10 cellular contexts compared by ENCODE assay signal in the genomic region with DNA sequence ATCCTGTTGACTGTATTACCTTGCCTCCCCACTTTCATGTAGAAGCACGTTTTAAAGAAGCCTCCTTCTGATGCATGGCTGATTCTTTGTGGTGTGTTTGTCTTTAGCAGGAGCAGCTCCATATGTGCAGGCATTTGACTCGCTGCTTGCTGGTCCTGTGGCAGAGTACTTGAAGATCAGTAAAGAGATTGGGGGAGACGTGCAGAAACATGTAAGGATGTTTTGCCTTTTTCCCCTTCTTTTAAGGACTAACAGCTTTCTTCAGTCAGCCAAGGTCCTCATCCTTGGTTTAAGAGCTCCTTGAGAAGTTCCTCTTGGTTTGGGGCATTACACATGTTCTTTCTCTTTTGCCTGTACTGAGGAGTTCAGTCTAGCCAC. TPM values are rescaled to one million over a fixed set of nuclear protein-coding genes. Genes with fewer than 3 reads are reported as not detected.
DNase-seq lines count a peak whose midpoint lies in the region; ATAC-seq and TF ChIP-seq lines count a peak whose summit lies in the region.
"Had no signal": no experiment of that assay in that cellular context is flagged by ENCODE, and none has a peak within 500 bp of the region (broad histone marks: within the 10 kb centered on the region; RNA-seq: fewer than 3 reads in every experiment).

No MANE protein-coding gene starts in this region.

- TF ChIP-seq CTCF in type B pancreatic cell (conservative IDR thresholded peaks at IDR 0.05), result no peak

- POLR2A ChIA-PET in activated naive CD8-positive, alpha-beta T cell treated with anti-CD3 and anti-CD28 coated beads, Interleukin-2, amount 10 ng/mL, durations not matched to agents 7 days and 5 days (lab: Charles Lee), result interaction anchor here (1.0 to 7.4 kb wide), 3 partner anchors 11 to 19 kb away, joined by 3 to 53 read pairs (median 25); a partner anchor contains a TSS

- DNase-seq in CD1c-positive myeloid dendritic cell (ENCODE audit: extremely low spot score) (peak; percentile 45), KG1 (lab: John Stamatoyannopoulos, UW) (peak; percentile 21), NCI-H526 (lab: John Stamatoyannopoulos, UW) (no peak), EL (no peak), type B pancreatic cell (ENCODE audit: extremely low spot score, unreplicated experiment) (no peak)
- no peak for DNase-seq in activated naive CD8-positive, alpha-beta T cell treated with anti-CD3 and anti-CD28 coated beads, Interleukin-2, amount 10 ng/mL, durations not matched to agents 7 days and 5 days
- DNase-seq: NCI-H510A had no signal

- H3K4me1 Mint-ChIP-seq in activated naive CD8-positive, alpha-beta T cell treated with anti-CD3 and anti-CD28 coated beads, Interleukin-2, amount 10 ng/mL, durations not matched to agents 7 days and 5 days, result peaks cover 78% of the 10 kb centered on the region
- peaks cover 9% of the 10 kb centered on the region for H3K4me1 Mint-ChIP-seq in type B pancreatic cell (ENCODE audit: unreplicated experiment)

- H3K27me3 Mint-ChIP-seq in activated naive CD8-positive, alpha-beta T cell treated with anti-CD3 and anti-CD28 coated beads, Interleukin-2, amount 10 ng/mL, durations not matched to agents 7 days and 5 days, result no peaks in the 10 kb centered on the region
- H3K27me3 Mint-ChIP-seq in type B pancreatic cell, result no peaks in the 10 kb centered on the region

- peak overlapping the region; percentile 73 for H3K4me3 Mint-ChIP-seq in activated naive CD8-positive, alpha-beta T cell treated with anti-CD3 and anti-CD28 coated beads, Interleukin-2, amount 10 ng/mL, durations not matched to agents 7 days and 5 days
- no peak overlapping the region for H3K4me3 Mint-ChIP-seq in type B pancreatic cell

- no peak overlapping the region for H3K4me3 ChIP-seq in mesodermal cell (ENCODE audit: extremely low read depth, insufficient read depth, low read length, poor library complexity, severe bottlenecking)

- H3K27ac Mint-ChIP-seq in activated naive CD8-positive, alpha-beta T cell treated with anti-CD3 and anti-CD28 coated beads, Interleukin-2, amount 10 ng/mL, durations not matched to agents 7 days and 5 days, result peak overlapping the region; percentile 84
- no peak overlapping the region for H3K27ac Mint-ChIP-seq in type B pancreatic cell

- WGBS in mesodermal cell (ENCODE audit: insufficient coverage in 2 of 2), 2 experiments, result 86 to 100% methylated on average over 1 of the region's 3 CpGs

- peaks cover 70% of the 10 kb centered on the region for H3K36me3 ChIP-seq in mesodermal cell (ENCODE audit: control insufficient read depth, insufficient read depth, low read length)

- peak; percentile 38 for ATAC-seq in activated naive CD8-positive, alpha-beta T cell treated with anti-CD3 and anti-CD28 coated beads, Interleukin-2, amount 10 ng/mL, durations not matched to agents 7 days and 5 days (ENCODE audit: low read depth)
- ATAC-seq in HG03457 (IDR thresholded peaks at IDR 0.05; ENCODE audit: unreplicated experiment), result no peak
- ATAC-seq: HCT116 had no signal

- no peaks in the 10 kb centered on the region for H3K9me3 Mint-ChIP-seq in activated naive CD8-positive, alpha-beta T cell treated with anti-CD3 and anti-CD28 coated beads, Interleukin-2, amount 10 ng/mL, durations not matched to agents 7 days and 5 days
- H3K9me3 Mint-ChIP-seq in type B pancreatic cell, result no peaks in the 10 kb centered on the region

- H3K9me3 ChIP-seq in mesodermal cell (ENCODE audit: control insufficient read depth, low read length), result no peaks in the 10 kb centered on the region

- H3K4me1 ChIP-seq in mesodermal cell (ENCODE audit: control insufficient read depth, insufficient read depth, low read length, poor library complexity, severe bottlenecking), result peaks cover 55% of the 10 kb centered on the region

- H3K27ac ChIP-seq in mesodermal cell (ENCODE audit: low read depth, low read length, severe bottlenecking), result peak overlapping the region; percentile 71

- peaks cover 68% of the 10 kb centered on the region for H3K36me3 Mint-ChIP-seq in activated naive CD8-positive, alpha-beta T cell treated with anti-CD3 and anti-CD28 coated beads, Interleukin-2, amount 10 ng/mL, durations not matched to agents 7 days and 5 days
- peaks cover 19% of the 10 kb centered on the region for H3K36me3 Mint-ChIP-seq in type B pancreatic cell

RNA-seq across cellular contexts. Expression of a gene that starts 19.4 kb away (rescaled TPM):
- 100 to 1,000 TPM; 579 to 614 TPM for total RNA-seq in activated naive CD8-positive, alpha-beta T cell treated with anti-CD3 and anti-CD28 coated beads, Interleukin-2, amount 10 ng/mL, durations not matched to agents 7 days and 5 days
- polyA plus RNA-seq in mesodermal cell (2013, experiment 1 of 2), result 425 TPM
- 375 TPM for polyA plus RNA-seq in mesodermal cell (2013, experiment 2 of 2)
- total RNA-seq in type B pancreatic cell (ENCODE audit: low replicate concordance), result 210 and 274 TPM in 2 replicates

RNA-seq across cellular contexts. Expression of a gene that starts 37.1 kb away (rescaled TPM):
- 10 to 100 TPM; 71.3 to 74.6 TPM for total RNA-seq in activated naive CD8-positive, alpha-beta T cell treated with anti-CD3 and anti-CD28 coated beads, Interleukin-2, amount 10 ng/mL, durations not matched to agents 7 days and 5 days
- polyA plus RNA-seq in mesodermal cell (2013, experiment 1 of 2), result 115 TPM
- 96.1 TPM for polyA plus RNA-seq in mesodermal cell (2013, experiment 2 of 2)
- 73.6 and 79.6 TPM in 2 replicates for total RNA-seq in type B pancreatic cell (ENCODE audit: low replicate concordance)

Comparison
In these comparisons a context has a peak if more than half of its experiments do, and no peak if none do; other contexts are left out.
1. DNase-seq: peak in CD1c-positive myeloid dendritic cell (single experiment) and KG1 (single experiment); none in activated naive CD8-positive, alpha-beta T cell treated with anti-CD3 and anti-CD28 coated beads, Interleukin-2, amount 10 ng/mL, durations not matched to agents 7 days and 5 days (single experiment), NCI-H526 (0 of 2), EL (single experiment) and type B pancreatic cell (single experiment).